ENCODE assay signal across 8 cellular contexts in genomic region chr2:201232125-201232815, GRCh38.
DNase-seq lines count a peak whose midpoint lies in the region; ATAC-seq and TF ChIP-seq lines count a peak whose summit lies in the region.

No MANE protein-coding gene starts in this region.

- peak overlapping the region in 17 of 21 experiments; percentile 34 to 92 (median 67) for H3K27ac ChIP-seq in skin epidermis

- H3K4me3 ChIP-seq in astrocyte of the spinal cord (ENCODE audit: low read depth, low read length): no peak overlapping the region
- no peak overlapping the region for H3K4me3 ChIP-seq in skin epidermis

- in situ Hi-C loops in astrocyte of the spinal cord (cut with HindIII; ENCODE audit: low sequenced_read_pairs): no loop called here

- peak; percentile 90 for DNase-seq in activated gamma-delta T cell treated with Interleukin-2 at 50 U/mL for 16 hours
- DNase-seq in activated gamma-delta T cell (lab: John Stamatoyannopoulos, UW): no peak
- DNase-seq in NCI-H2081 (lab: John Stamatoyannopoulos, UW): peak; percentile 92 to 96
- peak; percentile 93 for DNase-seq in T-helper 9 cell
- peak; percentile 86 for DNase-seq in astrocyte of the spinal cord (ENCODE audit: low read depth, low spot score)
- DNase-seq in iPS DF 19.7 (ENCODE audit: low read depth, low spot score): peak; percentile 89

- peak; percentile 42 for ATAC-seq in HG02970 (IDR thresholded peaks at IDR 0.05; ENCODE audit: low FRiP score, unreplicated experiment)

- peak; percentile 89 for TF ChIP-seq CTCF in astrocyte of the spinal cord (IDR thresholded peaks at IDR 0.05; ENCODE audit: low read depth, low read length)
